8 cellular contexts compared by ENCODE assay signal in the genomic region with DNA sequence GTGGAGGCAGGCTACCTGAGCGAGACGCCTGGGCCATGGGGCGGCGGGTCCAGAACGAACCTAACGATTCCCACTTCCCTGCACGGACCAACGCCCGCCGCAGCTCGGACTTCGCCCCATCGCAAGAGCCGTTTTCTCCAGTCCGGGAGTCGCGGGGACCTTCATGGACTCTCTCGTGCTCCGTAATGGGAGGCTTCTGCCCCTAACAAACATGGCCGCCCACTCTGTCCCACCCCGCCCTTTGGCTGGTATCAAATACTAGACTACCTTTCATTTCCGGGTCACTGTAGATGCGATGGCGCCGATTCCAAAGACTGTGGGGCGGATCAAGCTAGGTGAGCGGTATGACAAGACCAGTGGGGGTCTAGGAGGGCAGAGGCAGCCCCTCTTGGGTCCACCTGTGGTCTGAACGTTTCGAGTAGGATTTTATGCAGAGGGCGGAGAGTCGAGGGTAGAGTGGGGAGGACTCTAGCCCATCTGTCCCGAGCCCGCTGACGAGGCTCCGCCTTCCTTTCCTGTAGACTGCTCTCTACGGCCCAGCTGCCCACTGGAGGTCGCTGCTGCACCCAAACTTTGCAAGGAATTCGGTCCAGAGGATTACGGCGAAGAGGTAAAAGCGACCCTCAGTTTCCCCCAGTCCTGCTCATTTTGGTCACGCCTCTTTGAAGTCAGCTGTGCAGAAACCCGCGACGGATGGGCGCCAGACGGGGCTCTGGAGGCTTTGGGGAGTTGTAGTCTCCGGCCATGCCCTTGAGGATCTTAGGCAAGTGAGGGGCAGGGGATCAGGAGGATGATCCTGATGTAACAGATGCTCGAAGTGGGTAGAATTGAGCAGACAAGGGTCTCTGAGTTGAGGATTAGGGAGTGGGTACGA. TPM values are rescaled to one million over a fixed set of nuclear protein-coding genes. Genes with fewer than 3 reads are reported as not detected.
A peak's percentile ranks its signal among the peaks of the same experiment; 100 is the strongest.
DNase-seq lines count a peak whose midpoint lies in the region; ATAC-seq and TF ChIP-seq lines count a peak whose summit lies in the region.

A gene with protein sequence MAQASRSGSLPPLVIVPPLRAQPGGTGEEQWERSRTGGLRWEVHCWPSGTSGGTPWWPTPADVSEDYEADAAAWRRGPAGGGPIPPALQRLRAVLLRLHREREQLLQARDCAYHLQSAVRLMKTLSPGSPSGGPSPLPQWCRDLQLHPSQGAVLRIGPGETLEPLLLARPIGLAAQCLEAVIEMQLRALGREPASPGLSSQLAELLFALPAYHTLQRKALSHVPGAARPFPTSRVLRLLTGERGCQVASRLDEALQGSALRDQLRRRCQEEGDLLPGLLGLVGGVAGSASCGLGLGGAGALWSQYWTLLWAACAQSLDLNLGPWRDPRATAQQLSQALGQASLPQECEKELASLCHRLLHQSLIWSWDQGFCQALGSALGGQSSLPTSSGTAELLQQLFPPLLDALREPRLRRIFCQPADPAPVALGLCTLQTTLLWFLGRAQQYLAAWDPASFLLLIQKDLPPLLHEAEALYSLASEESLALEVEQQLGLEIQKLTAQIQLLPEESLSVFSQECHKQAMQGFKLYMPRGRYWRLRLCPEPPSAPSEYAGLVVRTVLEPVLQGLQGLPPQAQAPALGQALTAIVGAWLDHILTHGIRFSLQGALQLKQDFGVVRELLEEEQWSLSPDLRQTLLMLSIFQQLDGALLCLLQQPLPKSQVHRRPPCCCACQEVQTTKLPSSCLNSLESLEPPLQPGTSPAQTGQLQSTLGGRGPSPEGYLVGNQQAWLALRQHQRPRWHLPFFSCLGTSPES (minus strand): TSS at position 198 of the 874 bp plus-strand sequence. CDS start 161 bp downstream, at position 37.
Gene TTC31, plus strand, starts transcription at position 281 of the 874 bp plus-strand sequence. Its CDS starts 15 bp downstream, at position 296.

- ATAC-seq in GM19328 (IDR thresholded peaks at IDR 0.05; ENCODE audit: unreplicated experiment) (peak; percentile 86), HG03520 (IDR thresholded peaks at IDR 0.05; ENCODE audit: unreplicated experiment) (peak; percentile 86)

- TF ChIP-seq POLR2A in lower leg skin (IDR thresholded peaks at IDR 0.05), result no peak

- intact Hi-C loops in lower leg skin (cut with DNase I; ENCODE audit: low total_unique reads), result loop anchor here (5.0 kb wide), 1 partner anchor 104 kb away; no protein-coding TSS in a partner anchor

- 0 to 1% methylated on average over 35 to 49 of the region's 50 CpGs for WGBS in lower leg skin, 2 donors

- peak within 1 kb of the TSS; percentile 82 for H3K4me3 ChIP-seq in lower leg skin (ENCODE audit: low read depth, poor library complexity, severe bottlenecking)

- DNase-seq in CD1c-positive myeloid dendritic cell (ENCODE audit: extremely low spot score) (peak; percentile 97), NCI-H69 (lab: John Stamatoyannopoulos, UW) (peak; percentile 93), dermis microvascular lymphatic vessel endothelial cell (ENCODE audit: low read depth in 2 of 2) (peak; percentile 88 to 97), lower leg skin (ENCODE audit: low spot score in 2 of 2) (peak; percentile 98 to 100)
- DNase-seq in activated CD4-positive, alpha-beta T cell treated with anti-CD3 and anti-CD28 coated beads, Interleukin-2, amount 50 U/mL, for 24 hours (ENCODE audit: low read depth in 1 of 2, low spot score in 1 of 2), result peak; percentile 81 to 94
- DNase-seq in stimulated activated CD4-positive, alpha-beta T cell treated with anti-CD3 and anti-CD28 coated beads, Interleukin-4, amount 100 ng/mL, for 48 hours (ENCODE audit: low read depth in 2 of 2), result peak; percentile 84 to 92

- TF ChIP-seq CTCF in lower leg skin (IDR thresholded peaks at IDR 0.05), result peak in 1 of 3 donors; percentile 84

RNA-seq across cellular contexts. Expression of the first gene that starts in this region (rescaled TPM):
- 9.1 and 13.1 TPM in 2 replicates for total RNA-seq in dermis microvascular lymphatic vessel endothelial cell
- total RNA-seq in lower leg skin, result 10 to 100 TPM; 11.7 to 16.1 (median 13.4) TPM

RNA-seq across cellular contexts. Expression of gene TTC31, which starts in this region (rescaled TPM):
- 5.3 and 7.3 TPM in 2 replicates for total RNA-seq in dermis microvascular lymphatic vessel endothelial cell
- total RNA-seq in lower leg skin, result 10 to 100 TPM; 18.4 to 26.1 (median 21.9) TPM

Comparison
In these comparisons a context has a peak if more than half of its experiments do, and no peak if none do; other contexts are left out.
1. Peak in every context shown above with its lines: DNase-seq, ATAC-seq and H3K4me3 ChIP-seq.